10 cellular contexts compared by ENCODE assay signal in the genomic region with DNA sequence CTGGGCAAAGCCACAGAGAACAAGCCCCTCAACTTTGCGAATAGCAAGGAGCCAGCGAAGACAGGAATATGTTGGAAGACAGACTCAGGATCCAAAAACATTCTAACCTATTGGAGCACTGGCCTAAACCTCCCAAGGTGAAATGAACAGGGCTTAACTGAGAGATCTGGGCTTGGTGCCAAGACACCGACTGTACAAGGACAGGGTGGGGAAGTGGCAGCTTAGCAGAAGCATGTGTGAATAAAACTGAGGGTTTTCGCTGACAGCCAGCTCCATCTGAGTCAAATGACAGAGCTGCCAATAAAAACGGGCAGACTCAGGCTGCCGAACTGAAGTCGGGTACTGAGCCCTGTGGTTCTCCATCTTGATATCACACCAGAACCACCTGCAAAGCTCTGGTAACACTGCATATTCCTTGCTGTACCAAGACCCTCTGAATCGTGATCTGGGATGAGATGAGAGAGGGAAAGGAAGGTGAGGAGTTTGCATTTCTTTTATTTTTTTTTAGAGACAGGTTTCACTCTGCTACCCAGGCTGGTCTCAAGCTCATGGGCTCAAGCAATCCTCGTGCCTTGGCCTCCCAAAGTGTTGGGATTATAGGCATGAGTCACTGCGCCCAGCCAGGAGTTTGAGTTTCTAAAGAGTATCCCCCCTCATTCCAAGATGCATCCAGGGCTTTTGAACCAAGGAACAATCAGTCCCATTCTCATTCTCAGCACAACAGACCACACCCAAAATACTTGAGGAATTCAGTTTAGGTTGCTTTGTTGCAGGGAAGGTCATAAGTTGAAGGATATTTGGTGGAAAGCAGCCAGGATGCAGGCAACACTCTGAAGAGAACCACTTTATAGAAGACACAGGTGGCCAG. TPM values are rescaled to one million over a fixed set of nuclear protein-coding genes. Genes with fewer than 3 reads are reported as not detected.
DNase-seq lines count a peak whose midpoint lies in the region; ATAC-seq and TF ChIP-seq lines count a peak whose summit lies in the region.
"Had no signal": no experiment of that assay in that cellular context is flagged by ENCODE, and none has a peak within 500 bp of the region (broad histone marks: within the 10 kb centered on the region; RNA-seq: fewer than 3 reads in every experiment).

No MANE protein-coding gene starts in this region.

- H3K9me3 ChIP-seq in endodermal cell (ENCODE audit: control insufficient read depth, low read length): no peaks in the 10 kb centered on the region

- no peak overlapping the region for H3K4me3 ChIP-seq in endodermal cell (ENCODE audit: low read length)

- peak overlapping the region in 9 of 10 donors; percentile 40 to 79 (median 64) for H3K4me3 Mint-ChIP-seq in naive thymus-derived CD8-positive, alpha-beta T cell
- H3K4me3 Mint-ChIP-seq in endodermal cell: no peak overlapping the region

- TF ChIP-seq CTCF in VCaP (conservative IDR thresholded peaks at IDR 0.05) (no peak), endodermal cell (conservative IDR thresholded peaks at IDR 0.05) (no peak)

- H3K36me3 Mint-ChIP-seq in naive thymus-derived CD8-positive, alpha-beta T cell: no peaks in the 10 kb centered on the region
- no peaks in the 10 kb centered on the region for H3K36me3 Mint-ChIP-seq in endodermal cell (ENCODE audit: low read depth)

- no peaks in the 10 kb centered on the region for H3K27me3 Mint-ChIP-seq in naive thymus-derived CD8-positive, alpha-beta T cell
- peaks cover 71% of the 10 kb centered on the region for H3K27me3 Mint-ChIP-seq in endodermal cell (ENCODE audit: insufficient read depth)

- peaks cover 17 to 45% (median 31%) of the 10 kb centered on the region in 4 donors for H3K4me1 Mint-ChIP-seq in naive thymus-derived CD8-positive, alpha-beta T cell
- H3K4me1 Mint-ChIP-seq in endodermal cell: peaks cover 4% of the 10 kb centered on the region

- H3K27me3 ChIP-seq in endodermal cell (ENCODE audit: control insufficient read depth, insufficient read depth, low read length, poor library complexity, severe bottlenecking): peaks cover 65% of the 10 kb centered on the region

- H3K4me1 ChIP-seq in endodermal cell (ENCODE audit: control insufficient read depth, insufficient read depth, low read length): peaks cover 5% of the 10 kb centered on the region

- no peaks in the 10 kb centered on the region for H3K9me3 Mint-ChIP-seq in naive thymus-derived CD8-positive, alpha-beta T cell
- H3K9me3 Mint-ChIP-seq in endodermal cell: no peaks in the 10 kb centered on the region

- H3K36me3 ChIP-seq in endodermal cell (ENCODE audit: control insufficient read depth, insufficient read depth, low read length): no peaks in the 10 kb centered on the region

- ATAC-seq in naive thymus-derived CD8-positive, alpha-beta T cell: peak; percentile 68 to 72

- H3K27ac ChIP-seq in VCaP: peak overlapping the region; percentile 38
- no peak overlapping the region for H3K27ac ChIP-seq in endodermal cell (ENCODE audit: low read depth, low read length)
- H3K27ac ChIP-seq: KMS-11 had no signal

- peak overlapping the region; percentile 43 to 94 (median 74) for H3K27ac Mint-ChIP-seq in naive thymus-derived CD8-positive, alpha-beta T cell
- H3K27ac Mint-ChIP-seq in endodermal cell: no peak overlapping the region

- POLR2A ChIA-PET in naive thymus-derived CD8-positive, alpha-beta T cell (lab: Charles Lee): interaction anchor here (1.2 to 1.3 kb wide), 2 partner anchors 9 to 92 kb away, joined by 3 to 4 read pairs; a partner anchor contains a TSS

- DNase-seq in NCI-H2196 (lab: John Stamatoyannopoulos, UW; ENCODE audit: unreplicated experiment) (peak; percentile 49), NCI-H2196 treated with DMSO at 0.1 percent for 48 hours (lab: John Stamatoyannopoulos, UW; ENCODE audit: unreplicated experiment) (no peak), NCI-H2029 treated with DMSO at 0.1 percent for 48 hours (lab: John Stamatoyannopoulos, UW) (peak; percentile 37), endodermal cell (no peak), T1000 (lab: John Stamatoyannopoulos, UW) (no peak), foreskin melanocyte (no peak)
- DNase-seq in naive thymus-derived CD8-positive, alpha-beta T cell: peak in 8 of 10 donors; percentile 36 to 79 (median 59)

- WGBS in endodermal cell (ENCODE audit: insufficient coverage in 1 of 2, insufficient read length in 1 of 2), 2 experiments: 84 to 89% methylated on average over 7 to 10 of the region's 10 CpGs

- no peak overlapping the region for H3K9ac ChIP-seq in endodermal cell (ENCODE audit: extremely low read depth, low read length, poor library complexity, severe bottlenecking)
- H3K9ac ChIP-seq: KMS-11 had no signal

RNA-seq across cellular contexts. Expression of a gene that starts 6.0 kb away (rescaled TPM):
- total RNA-seq in naive thymus-derived CD8-positive, alpha-beta T cell: 100 to 1,000 TPM; 156 to 166 TPM
- 10 to 100 TPM; 14.5 to 23.0 (median 22.2) TPM for polyA plus RNA-seq in naive thymus-derived CD8-positive, alpha-beta T cell
- 1 to 10 TPM; 4.4 to 5.3 TPM for total RNA-seq in endodermal cell
- polyA plus RNA-seq in endodermal cell (2013, experiment 1 of 2): 5.8 TPM
- polyA plus RNA-seq in endodermal cell (2013, experiment 2 of 2): 5.2 TPM

RNA-seq across cellular contexts. Expression of a gene that starts 9.7 kb away (rescaled TPM):
- 1 to 10 TPM; 6.2 to 8.1 TPM for total RNA-seq in naive thymus-derived CD8-positive, alpha-beta T cell
- polyA plus RNA-seq in naive thymus-derived CD8-positive, alpha-beta T cell: 1 to 10 TPM in 2 of 3 donors, under 1 TPM in 1; 0.69 to 2.5 (median 1.9) TPM
- 1 to 10 TPM; 4.6 to 8.6 TPM for total RNA-seq in endodermal cell
- polyA plus RNA-seq in endodermal cell (2013, experiment 1 of 2): 22.2 TPM
- polyA plus RNA-seq in endodermal cell (2013, experiment 2 of 2): 19.8 TPM

RNA-seq across cellular contexts. Expression of a gene that starts 27.0 kb away (rescaled TPM):
- total RNA-seq in naive thymus-derived CD8-positive, alpha-beta T cell: 1 to 10 TPM; 1.4 to 1.5 TPM
- polyA plus RNA-seq in naive thymus-derived CD8-positive, alpha-beta T cell: under 1 TPM in 2 of 3 donors, not detected in 1; 0.08 to 0.62 TPM
- under 1 TPM; 0.15 to 0.42 TPM for total RNA-seq in endodermal cell
- 0.57 TPM for polyA plus RNA-seq in endodermal cell (2013, experiment 1 of 2)
- 0.12 TPM for polyA plus RNA-seq in endodermal cell (2013, experiment 2 of 2)

RNA-seq across cellular contexts. Expression of a gene that starts 30.9 kb away (rescaled TPM):
- total RNA-seq in naive thymus-derived CD8-positive, alpha-beta T cell: under 1 TPM in 1 of 2 experiments, not detected in 1; 0.31 TPM
- polyA plus RNA-seq in naive thymus-derived CD8-positive, alpha-beta T cell: under 1 TPM in 1 of 3 donors, not detected in 2; 0.20 TPM
- not detected for total RNA-seq in endodermal cell
- polyA plus RNA-seq in endodermal cell (2013, experiment 1 of 2): 0.39 TPM
- 0.33 TPM for polyA plus RNA-seq in endodermal cell (2013, experiment 2 of 2)
- polyA plus RNA-seq: AG04450 had no signal

RNA-seq across cellular contexts. Expression of a gene that starts 37.1 kb away (rescaled TPM):
- not detected for total RNA-seq in naive thymus-derived CD8-positive, alpha-beta T cell
- not detected for polyA plus RNA-seq in naive thymus-derived CD8-positive, alpha-beta T cell
- not detected for total RNA-seq in endodermal cell
- polyA plus RNA-seq in endodermal cell (2013, experiment 1 of 2): not detected
- not detected for polyA plus RNA-seq in endodermal cell (2013, experiment 2 of 2)
- polyA plus RNA-seq: AG04450 had no signal

Comparison
In these comparisons a context has a peak if more than half of its experiments do, and no peak if none do; other contexts are left out.
1. DNase-seq: peak in NCI-H2196 (single experiment), NCI-H2029 treated with DMSO at 0.1 percent for 48 hours (single experiment) and naive thymus-derived CD8-positive, alpha-beta T cell (8 of 10); none in NCI-H2196 treated with DMSO at 0.1 percent for 48 hours (single experiment), endodermal cell (single experiment), T1000 (single experiment) and foreskin melanocyte (single experiment).
2. RNA of a gene that starts 6.0 kb away (total RNA-seq): 156 to 166 TPM in naive thymus-derived CD8-positive, alpha-beta T cell; 4.4 to 5.3 TPM in endodermal cell; every median in the first group is over 10 times any median in the second.